Comparison of ENCODE assay signal across 11 cellular contexts in genomic region chr11:128509990-128510389, GRCh38.
DNase-seq lines count a peak whose midpoint lies in the region; ATAC-seq and TF ChIP-seq lines count a peak whose summit lies in the region.
"Had no signal": no experiment of that assay in that cellular context is flagged by ENCODE, and none has a peak within 500 bp of the region (broad histone marks: within the 10 kb centered on the region; RNA-seq: fewer than 3 reads in every experiment).

No MANE protein-coding gene starts in this region.

- H3K27ac Mint-ChIP-seq in activated naive CD4-positive, alpha-beta T cell treated with anti-CD3 and anti-CD28 coated beads, Interleukin-2, amount 50 U/mL, for 72 hours = peak overlapping the region; percentile 96 to 97

- intact Hi-C loops in left colon (cut with DNase I, micrococcal nuclease) = no loop called here
- intact Hi-C loops in dorsolateral prefrontal cortex (cut with DNase I) = no loop called here

- H3K27me3 ChIP-seq in dorsolateral prefrontal cortex = no peaks in the 10 kb centered on the region
- H3K27me3 ChIP-seq: suprapubic skin had no signal

- ATAC-seq in activated naive CD4-positive, alpha-beta T cell treated with anti-CD3 and anti-CD28 coated beads, Interleukin-2, amount 50 U/mL, for 72 hours = peak; percentile 28 to 39
- ATAC-seq in left colon (peak; percentile 26), HG03108 (IDR thresholded peaks at IDR 0.05; ENCODE audit: unreplicated experiment) (no peak)

- DNase-seq in A172 (ENCODE audit: low spot score) (peak; percentile 51), HT-29 (ENCODE audit: low spot score) (peak; percentile 40), left colon (no peak), activated gamma-delta T cell (lab: John Stamatoyannopoulos, UW) (no peak), NCI-H1694 treated with DMSO at 0.1 percent for 48 hours (lab: John Stamatoyannopoulos, UW) (no peak), dorsolateral prefrontal cortex (no peak)
- no peak for DNase-seq in activated naive CD4-positive, alpha-beta T cell treated with anti-CD3 and anti-CD28 coated beads, Interleukin-2, amount 50 U/mL, for 72 hours (ENCODE audit: low spot score in 2 of 2)
- DNase-seq: NCI-H2171 treated with DMSO at 0.1 percent for 48 hours had no signal

- H3K4me3 ChIP-seq in dorsolateral prefrontal cortex = no peak overlapping the region
- H3K4me3 ChIP-seq: suprapubic skin had no signal

- peak overlapping the region in 1 of 59 donors; percentile 16 for H3K27ac ChIP-seq in dorsolateral prefrontal cortex
- H3K27ac ChIP-seq: C4-2B, suprapubic skin had no signal

- no peaks in the 10 kb centered on the region for H3K9me3 Mint-ChIP-seq in activated naive CD4-positive, alpha-beta T cell treated with anti-CD3 and anti-CD28 coated beads, Interleukin-2, amount 50 U/mL, for 72 hours

- H3K36me3 Mint-ChIP-seq in activated naive CD4-positive, alpha-beta T cell treated with anti-CD3 and anti-CD28 coated beads, Interleukin-2, amount 50 U/mL, for 72 hours = peaks cover 47 to 88% of the 10 kb centered on the region in 2 donors

- TF ChIP-seq CTCF in dorsolateral prefrontal cortex (IDR thresholded peaks at IDR 0.05 in 54 of 56, conservative IDR thresholded peaks at IDR 0.05 in 2 of 56; ENCODE audit: low read depth in 1 of 56, partially characterized antibody in 56 of 56) = no peak

Comparison
In these comparisons a context has a peak if more than half of its experiments do, and no peak if none do; other contexts are left out.
1. DNase-seq: peak in A172 (single experiment) and HT-29 (single experiment); none in activated naive CD4-positive, alpha-beta T cell treated with anti-CD3 and anti-CD28 coated beads, Interleukin-2, amount 50 U/mL, for 72 hours (0 of 2), left colon (0 of 2), activated gamma-delta T cell (single experiment), NCI-H1694 treated with DMSO at 0.1 percent for 48 hours (single experiment) and dorsolateral prefrontal cortex (0 of 10).